Comparison of ENCODE assay signal across 8 cellular contexts in the genomic region with DNA sequence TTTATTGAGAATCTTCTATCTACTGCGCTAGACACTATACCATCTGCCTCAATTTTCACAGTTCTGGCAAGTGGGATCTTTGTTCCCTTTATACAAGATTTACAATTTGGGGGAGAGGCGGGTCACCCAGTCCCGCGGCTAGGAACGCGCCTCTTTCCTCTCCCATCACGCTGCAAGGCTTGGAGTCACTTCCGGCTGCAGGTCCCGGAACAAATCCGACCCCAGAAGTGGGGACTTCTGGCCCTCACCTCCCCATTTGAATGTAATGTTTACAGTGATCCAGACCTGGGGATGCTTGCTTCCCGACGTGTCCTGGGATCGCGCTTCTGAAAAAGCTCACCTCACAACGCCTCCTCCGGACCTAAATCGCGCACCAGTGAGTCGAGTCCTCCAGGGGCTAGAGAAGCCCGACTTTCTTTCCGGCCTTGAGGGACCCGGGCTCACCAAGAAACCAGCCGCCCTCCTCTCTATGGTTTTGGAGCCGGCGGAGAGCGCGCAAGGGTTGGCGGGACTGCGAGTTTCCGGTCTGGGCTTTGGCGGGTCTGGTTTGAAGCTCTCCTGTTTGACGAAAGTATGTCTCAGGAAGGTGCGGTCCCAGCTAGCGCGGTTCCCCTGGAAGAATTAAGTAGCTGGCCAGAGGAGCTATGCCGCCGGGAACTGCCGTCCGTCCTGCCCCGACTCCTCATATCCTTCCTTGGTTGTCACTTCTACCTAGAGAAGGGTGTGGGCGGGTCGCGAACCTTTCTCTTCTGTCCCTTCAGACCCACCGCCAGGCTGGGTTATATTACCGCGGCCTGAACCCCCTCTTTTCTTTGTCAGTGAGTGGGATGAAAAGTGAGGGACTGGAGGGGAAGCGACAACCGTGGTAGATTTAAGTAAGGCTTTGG. TPM values are rescaled to one million over a fixed set of nuclear protein-coding genes. Genes with fewer than 3 reads are reported as not detected.
A peak's percentile ranks its signal among the peaks of the same experiment; 100 is the strongest.
DNase-seq lines count a peak whose midpoint lies in the region; ATAC-seq and TF ChIP-seq lines count a peak whose summit lies in the region.

TSS of gene METTL18 (minus strand) at position 378 of the 887 bp plus-strand sequence. CDS start 1,212 bp downstream, outside the sequence.

- H3K27me3 Mint-ChIP-seq in chondrocyte (ENCODE audit: low read depth) = no peaks in the 10 kb centered on the region

- H3K36me3 ChIP-seq in kidney epithelial cell (ENCODE audit: control insufficient read depth, insufficient read depth, low read length) = peaks cover under 1% of the 10 kb centered on the region

- H3K9me3 Mint-ChIP-seq in chondrocyte (ENCODE audit: low read depth) = no peaks in the 10 kb centered on the region

- no peaks in the 10 kb centered on the region for H3K27me3 ChIP-seq in kidney epithelial cell (ENCODE audit: control insufficient read depth, insufficient read depth, low read length)

- peak; percentile 79 for TF ChIP-seq POLR2A in GM19099 (IDR thresholded peaks at IDR 0.05; ENCODE audit: extremely low read depth, insufficient read length, low read depth)

- DNase-seq in AG20443 (ENCODE audit: low spot score) = peak; percentile 97
- DNase-seq in NCI-H510A (lab: John Stamatoyannopoulos, UW) = peak; percentile 93
- peak; percentile 84 for DNase-seq in activated CD4-positive, alpha-beta T cell treated with anti-CD3 and anti-CD28 coated beads for 1 hour
- peak; percentile 93 for DNase-seq in chondrocyte (ENCODE audit: low spot score)
- peak; percentile 77 for DNase-seq in kidney epithelial cell (ENCODE audit: low read depth)
- peak; percentile 84 to 87 for DNase-seq in stimulated activated CD4-positive, alpha-beta T cell treated with anti-CD3 and anti-CD28 coated beads, Interleukin-15, amount 100 ng/mL, for 48 hours (ENCODE audit: low read depth in 2 of 2)

- peaks cover 7% of the 10 kb centered on the region for H3K36me3 Mint-ChIP-seq in chondrocyte (ENCODE audit: low read depth)

- peaks cover 24% of the 10 kb centered on the region for H3K4me1 Mint-ChIP-seq in chondrocyte (ENCODE audit: low read depth)

- H3K27ac Mint-ChIP-seq in chondrocyte (ENCODE audit: unreplicated experiment) = peak within 1 kb of the TSS; percentile 95

- ATAC-seq in HG03432 (IDR thresholded peaks at IDR 0.05; ENCODE audit: unreplicated experiment) = peak; percentile 97

- H3K4me3 Mint-ChIP-seq in chondrocyte (ENCODE audit: unreplicated experiment) = peak within 1 kb of the TSS; percentile 95

- no peak for TF ChIP-seq CTCF in chondrocyte (IDR thresholded peaks at IDR 0.05)
- TF ChIP-seq CTCF in kidney epithelial cell (IDR thresholded peaks at IDR 0.05; ENCODE audit: insufficient read depth, low read length, poor library complexity, severe bottlenecking) = no peak

- peak within 1 kb of the TSS; percentile 93 for H3K4me3 ChIP-seq in kidney epithelial cell (ENCODE audit: low read depth, low read length)

RNA-seq across cellular contexts. Expression of gene METTL18, which starts in this region (rescaled TPM):
- 3.7 to 5.3 TPM (median 4.5 TPM) in 3 replicates for total RNA-seq in chondrocyte
- 8.8 and 12.6 TPM in 2 replicates for total RNA-seq in kidney epithelial cell

Comparison
In these comparisons a context has a peak if more than half of its experiments do, and no peak if none do; other contexts are left out.
1. Peak in every context shown above with its lines: DNase-seq, ATAC-seq and H3K4me3 ChIP-seq.